In genomic region chr10:64283621-64284020, GRCh38 we compare ENCODE assay signal across 19 cellular contexts.
"Had no signal": no experiment of that assay in that cellular context is flagged by ENCODE, and none has a peak within 500 bp of the region (broad histone marks: within the 10 kb centered on the region; RNA-seq: fewer than 3 reads in every experiment).

No MANE protein-coding gene starts in this region.

- H3K4me1 Mint-ChIP-seq: central memory CD8-positive, alpha-beta T cell; endodermal cell; mesothelial cell of epicardium; naive thymus-derived CD8-positive, alpha-beta T cell; nephron progenitor cell; stimulated activated naive CD8-positive, alpha-beta T cell treated with anti-CD3 and anti-CD28 coated beads, Interleukin-15, amount 100 ng/mL, for 72 hours had no signal

- H3K9me3 Mint-ChIP-seq: dendritic cell treated with granulocyte-macrophage colony-stimulating factor and Interleukin-4, amounts not matched to agents 40 ng/mL and 50 ng/mL, for 4 days; endodermal cell; mesothelial cell of epicardium; nephron progenitor cell; type B pancreatic cell had no signal

- ATAC-seq: foreskin keratinocyte; left lobe of liver; naive thymus-derived CD8-positive, alpha-beta T cell; sciatic nerve; stimulated activated naive CD8-positive, alpha-beta T cell treated with anti-CD3 and anti-CD28 coated beads, Interleukin-15, amount 100 ng/mL, for 72 hours had no signal

- FAIRE-seq: kidney had no signal

- H3K36me3 Mint-ChIP-seq: mesothelial cell of epicardium; naive thymus-derived CD8-positive, alpha-beta T cell; type B pancreatic cell had no signal

- H3K4me3 Mint-ChIP-seq: central memory CD8-positive, alpha-beta T cell; dendritic cell treated with granulocyte-macrophage colony-stimulating factor and Interleukin-4, amounts not matched to agents 40 ng/mL and 50 ng/mL, for 4 days; endodermal cell; mesothelial cell of epicardium; naive thymus-derived CD8-positive, alpha-beta T cell; nephron progenitor cell; stimulated activated naive CD8-positive, alpha-beta T cell treated with anti-CD3 and anti-CD28 coated beads, Interleukin-15, amount 100 ng/mL, for 72 hours; type B pancreatic cell had no signal

- DNase-seq: colonic mucosa; effector CD8-positive, alpha-beta T cell; endodermal cell; foreskin keratinocyte; kidney; mesenchymal stem cell; naive thymus-derived CD8-positive, alpha-beta T cell; nephron progenitor cell; posterior cingulate gyrus; stimulated activated CD4-positive, alpha-beta T cell treated with anti-CD3 and anti-CD28 coated beads, Interleukin-2, amount 100 ng/mL, for 24 hours; stimulated activated naive CD4-positive, alpha-beta T cell; stimulated activated naive CD8-positive, alpha-beta T cell treated with anti-CD3 and anti-CD28 coated beads, Interleukin-15, amount 100 ng/mL, for 72 hours; tibial artery had no signal

- H3K27ac Mint-ChIP-seq: dendritic cell treated with granulocyte-macrophage colony-stimulating factor and Interleukin-4, amounts not matched to agents 40 ng/mL and 50 ng/mL, for 4 days; endodermal cell; mesothelial cell of epicardium; naive thymus-derived CD8-positive, alpha-beta T cell; nephron progenitor cell; stimulated activated naive CD8-positive, alpha-beta T cell treated with anti-CD3 and anti-CD28 coated beads, Interleukin-15, amount 100 ng/mL, for 72 hours; type B pancreatic cell had no signal

- H3K27me3 Mint-ChIP-seq: central memory CD8-positive, alpha-beta T cell; dendritic cell treated with granulocyte-macrophage colony-stimulating factor and Interleukin-4, amounts not matched to agents 40 ng/mL and 50 ng/mL, for 4 days; naive thymus-derived CD8-positive, alpha-beta T cell; stimulated activated naive CD8-positive, alpha-beta T cell treated with anti-CD3 and anti-CD28 coated beads, Interleukin-15, amount 100 ng/mL, for 72 hours had no signal
